In the genomic region with DNA sequence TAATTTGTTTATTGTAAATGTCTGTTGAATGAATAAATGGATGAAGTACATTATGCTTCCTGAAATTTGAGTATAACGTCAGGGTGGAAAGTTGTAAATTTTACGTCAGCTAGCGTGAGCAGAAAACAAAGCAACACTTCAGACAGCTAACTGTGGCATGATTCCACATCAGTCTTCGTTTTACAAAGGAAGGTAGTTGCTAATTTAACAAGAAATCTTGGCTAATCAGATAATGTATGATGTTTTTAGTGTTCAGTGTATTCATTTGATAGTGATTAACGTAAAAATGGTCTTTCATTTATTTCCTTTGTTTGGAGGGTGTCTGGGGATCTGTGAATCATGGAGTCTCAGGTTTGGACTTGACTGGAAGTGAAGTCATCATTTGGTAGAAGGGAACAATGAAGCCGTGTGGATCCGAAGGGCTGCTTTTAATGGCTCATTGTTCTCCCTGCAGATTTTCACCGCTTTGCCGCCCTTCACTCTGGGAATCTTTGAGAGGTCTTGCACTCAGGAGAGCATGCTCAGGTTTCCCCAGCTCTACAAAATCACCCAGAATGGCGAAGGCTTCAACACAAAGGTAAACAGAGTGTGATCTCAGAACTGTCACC, we compare ENCODE assay signal across 14 cellular contexts.
"Had no signal": no experiment of that assay in that cellular context is flagged by ENCODE, and none has a peak within 500 bp of the region (broad histone marks: within the 10 kb centered on the region; RNA-seq: fewer than 3 reads in every experiment).

No MANE protein-coding gene starts in this region.

- H3K27ac ChIP-seq: ascending aorta, lower lobe of right lung, upper lobe of left lung had no signal

- H3K9me3 Mint-ChIP-seq: activated T-cell treated with anti-CD3 and anti-CD28 coated beads, Interleukin-2, amount 50 U/mL, for 4 hours had no signal

- H3K4me3 Mint-ChIP-seq: activated CD8-positive, alpha-beta memory T cell treated with anti-CD3 and anti-CD28 coated beads, Interleukin-2, amount 10 ng/mL, durations not matched to agents 7 days and 5 days; activated T-cell treated with anti-CD3 and anti-CD28 coated beads, Interleukin-2, amount 50 U/mL, for 4 hours had no signal

- H3K36me3 Mint-ChIP-seq: activated CD8-positive, alpha-beta memory T cell treated with anti-CD3 and anti-CD28 coated beads, Interleukin-2, amount 10 ng/mL, durations not matched to agents 7 days and 5 days had no signal

- DNase-seq: activated CD4-positive, alpha-beta T cell treated with anti-CD3 and anti-CD28 coated beads for 1 hour; activated CD4-positive, alpha-beta T cell treated with anti-CD3 and anti-CD28 coated beads, Interleukin-2, amount 50 U/mL, for 48 hours; activated CD8-positive, alpha-beta memory T cell treated with anti-CD3 and anti-CD28 coated beads, Interleukin-2, amount 10 ng/mL, durations not matched to agents 7 days and 5 days; activated T-cell treated with anti-CD3 and anti-CD28 coated beads, Interleukin-2, amount 50 U/mL, for 4 hours; effector CD4-positive, alpha-beta T cell; hippocampal formation; lower lobe of right lung; naive B cell; stimulated activated CD4-positive, alpha-beta T cell treated with anti-CD3 and anti-CD28 coated beads, Interleukin-1b, Interleukin-23, amount 100 ng/mL, for 48 hours; stimulated activated naive CD4-positive, alpha-beta T cell treated with Interleukin-2 at 50 U/mL for 16 hours; T-helper 9 cell had no signal

- H3K4me1 Mint-ChIP-seq: activated CD8-positive, alpha-beta memory T cell treated with anti-CD3 and anti-CD28 coated beads, Interleukin-2, amount 10 ng/mL, durations not matched to agents 7 days and 5 days; naive B cell had no signal

- ATAC-seq: activated CD8-positive, alpha-beta memory T cell treated with anti-CD3 and anti-CD28 coated beads, Interleukin-2, amount 10 ng/mL, durations not matched to agents 7 days and 5 days; activated T-cell treated with anti-CD3 and anti-CD28 coated beads, Interleukin-2, amount 50 U/mL, for 4 hours; lower lobe of right lung had no signal

- H3K27ac Mint-ChIP-seq: activated CD8-positive, alpha-beta memory T cell treated with anti-CD3 and anti-CD28 coated beads, Interleukin-2, amount 10 ng/mL, durations not matched to agents 7 days and 5 days; naive B cell; progenitor cell of endocrine pancreas had no signal
